In the genomic region with DNA sequence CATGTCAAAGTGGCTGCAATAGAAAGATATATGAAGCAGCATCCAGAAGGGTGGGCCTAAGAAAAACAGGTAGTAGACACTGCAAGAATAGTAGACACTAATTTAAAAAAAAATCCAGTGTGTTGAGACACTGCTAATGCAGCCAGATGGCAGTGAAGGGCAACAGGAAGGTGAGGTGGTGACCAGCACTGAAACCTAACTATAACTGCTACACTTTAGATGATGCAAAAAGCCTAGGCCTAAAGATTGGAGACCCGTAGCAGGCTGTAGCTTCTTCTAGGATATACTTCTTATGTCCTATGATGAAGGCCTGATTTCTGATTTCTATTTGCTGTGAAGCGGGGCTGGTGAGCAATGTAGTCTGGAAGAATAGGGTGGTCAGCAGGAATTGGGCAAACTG, we compare ENCODE assay signal across 17 cellular contexts. TPM values are rescaled to one million over a fixed set of nuclear protein-coding genes. Genes with fewer than 3 reads are reported as not detected.
DNase-seq lines count a peak whose midpoint lies in the region; ATAC-seq, FAIRE-seq and TF ChIP-seq lines count a peak whose summit lies in the region.
"Had no signal": no experiment of that assay in that cellular context is flagged by ENCODE, and none has a peak within 500 bp of the region (broad histone marks: within the 10 kb centered on the region; RNA-seq: fewer than 3 reads in every experiment).

No MANE protein-coding gene starts in this region.

- H3K9ac ChIP-seq in OCI-LY3 (ENCODE audit: low read length) = no peak overlapping the region
- H3K9ac ChIP-seq: BLaER1 had no signal

- ATAC-seq in memory B cell (ENCODE audit: low read depth) = no peak
- ATAC-seq: GM23338 had no signal

- H3K9me3 Mint-ChIP-seq in memory B cell = no peaks in the 10 kb centered on the region
- H3K9me3 Mint-ChIP-seq: CD8-positive, alpha-beta memory T cell; GM23338 had no signal

- no peaks in the 10 kb centered on the region for H3K79me2 ChIP-seq in OCI-LY3 (ENCODE audit: low read length)

- H3K4me3 ChIP-seq in OCI-LY3 (ENCODE audit: low read length) = no peak overlapping the region
- H3K4me3 ChIP-seq: BLaER1, GM23338 had no signal

- no peaks in the 10 kb centered on the region for H4K20me1 ChIP-seq in OCI-LY3 (ENCODE audit: insufficient read depth, low read length)
- H4K20me1 ChIP-seq: BLaER1 had no signal

- H3K4me1 Mint-ChIP-seq in memory B cell = peaks cover 2% of the 10 kb centered on the region
- H3K4me1 Mint-ChIP-seq: CD8-positive, alpha-beta memory T cell had no signal

- no peaks in the 10 kb centered on the region for H3K36me3 ChIP-seq in OCI-LY3 (replicated peaks; ENCODE audit: low read depth, low read length)
- H3K36me3 ChIP-seq: BLaER1 had no signal

- no peak overlapping the region for H3K4me2 ChIP-seq in OCI-LY3 (ENCODE audit: low read length)
- H3K4me2 ChIP-seq: BLaER1, GM23338 had no signal

- H2AFZ ChIP-seq in OCI-LY3 (ENCODE audit: low read depth, low read length) = no peak overlapping the region
- H2AFZ ChIP-seq: GM23338 had no signal

- H3K4me3 Mint-ChIP-seq in memory B cell = no peak overlapping the region
- H3K4me3 Mint-ChIP-seq: CD8-positive, alpha-beta memory T cell; GM23338 had no signal

- no peaks in the 10 kb centered on the region for H3K9me3 ChIP-seq in OCI-LY3 (ENCODE audit: insufficient read depth, low read length)
- H3K9me3 ChIP-seq: BLaER1, Caco-2 had no signal

- peak overlapping the region; percentile 81 for H3K27ac Mint-ChIP-seq in memory B cell
- H3K27ac Mint-ChIP-seq: GM23338 had no signal

- no peak overlapping the region for H3K27ac ChIP-seq in OCI-LY3 (ENCODE audit: low read length)
- H3K27ac ChIP-seq: BLaER1 had no signal

- DNase-seq in NOMO-1 treated with DMSO at 0.1 percent for 48 hours (lab: John Stamatoyannopoulos, UW; ENCODE audit: unreplicated experiment) (peak; percentile 46), NOMO-1 treated with dmso at 0.1 percent for 144 hours (lab: John Stamatoyannopoulos, UW; ENCODE audit: unreplicated experiment) (no peak), GM18507 (ENCODE audit: extremely low spot score, insufficient read length, low read depth) (no peak), memory B cell (ENCODE audit: low spot score in 2 of 2) (no peak), SK-N-DZ (ENCODE audit: low spot score) (no peak)
- no peak for DNase-seq in stimulated activated CD4-positive, alpha-beta T cell treated with anti-CD3 and anti-CD28 coated beads, Interleukin-4, amount 100 ng/mL, for 4 hours
- DNase-seq: 8988T; AML-193; Caco-2; CD8-positive, alpha-beta memory T cell; DND-41; GDM1; H7; IMR-90 had no signal

- FAIRE-seq in GM18507 (lab: Jason Lieb, UNC) = peak; percentile 18

- peaks cover 5% of the 10 kb centered on the region for H3K4me1 ChIP-seq in OCI-LY3 (ENCODE audit: low read length)
- H3K4me1 ChIP-seq: Caco-2 had no signal

- no peaks in the 10 kb centered on the region for H3K27me3 ChIP-seq in OCI-LY3 (ENCODE audit: low read depth, low read length)
- H3K27me3 ChIP-seq: BLaER1 had no signal

- peaks cover 19% of the 10 kb centered on the region for H3K36me3 Mint-ChIP-seq in memory B cell

- H3K27me3 Mint-ChIP-seq in memory B cell = no peaks in the 10 kb centered on the region
- H3K27me3 Mint-ChIP-seq: CD8-positive, alpha-beta memory T cell had no signal

- peak; percentile 33 for TF ChIP-seq CTCF in OCI-LY3 (IDR thresholded peaks at IDR 0.05; ENCODE audit: low read depth, low read length)

RNA-seq across cellular contexts. Expression of a gene that starts 38.7 kb away (rescaled TPM):
- 3.1 and 5.3 TPM in 2 replicates for polyA plus RNA-seq in SK-N-DZ (2014; cell fraction: cytosol; rRNA removed)
- 2.0 and 3.7 TPM in 2 replicates for polyA plus RNA-seq in SK-N-DZ (2014; cell fraction: nucleus; rRNA removed)
